8 cellular contexts compared by ENCODE assay signal in genomic region chr14:100147181-100147631, GRCh38. TPM values are rescaled to one million over a fixed set of nuclear protein-coding genes. Genes with fewer than 3 reads are reported as not detected.
DNase-seq lines count a peak whose midpoint lies in the region; ATAC-seq and TF ChIP-seq lines count a peak whose summit lies in the region.

No MANE protein-coding gene starts in this region.

- H3K4me1 Mint-ChIP-seq in T-helper 1 cell treated with Interleukin-12 subunit alpha and Interleukin-12 subunit beta and Interleukin-4 antibody, amounts not matched to agents 30 μg/mL and 1 μg/mL, for 36 hours (ENCODE audit: low read depth): peaks cover 9% of the 10 kb centered on the region
- peaks cover 19% of the 10 kb centered on the region for H3K4me1 Mint-ChIP-seq in activated naive CD8-positive, alpha-beta T cell (ENCODE audit: low read depth)

- H4K5ac ChIP-seq in mesendoderm (ENCODE audit: low read length): no peak overlapping the region

- H3K79me2 ChIP-seq in mesendoderm (ENCODE audit: control insufficient read depth, insufficient read depth, low read length): no peaks in the 10 kb centered on the region

- peak; percentile 40 for ATAC-seq in GM18861 (IDR thresholded peaks at IDR 0.05; ENCODE audit: unreplicated experiment)
- ATAC-seq in GM18907 (IDR thresholded peaks at IDR 0.05; ENCODE audit: unreplicated experiment): no peak
- no peak for ATAC-seq in omental fat pad (ENCODE audit: low FRiP score)

- H2AK5ac ChIP-seq in mesendoderm (ENCODE audit: low read length): no peak overlapping the region

- H3K27me3 ChIP-seq in mesendoderm (ENCODE audit: insufficient read depth, low read length, poor library complexity): no peaks in the 10 kb centered on the region

- no peak overlapping the region for H3K4me3 Mint-ChIP-seq in T-helper 1 cell treated with Interleukin-12 subunit alpha and Interleukin-12 subunit beta and Interleukin-4 antibody, amounts not matched to agents 30 μg/mL and 1 μg/mL, for 36 hours
- H3K4me3 Mint-ChIP-seq in activated naive CD8-positive, alpha-beta T cell: peak overlapping the region; percentile 78

- no peak overlapping the region for H3K23ac ChIP-seq in mesendoderm (ENCODE audit: low read length)

- H3K4ac ChIP-seq in mesendoderm (ENCODE audit: low read depth, low read length): no peak overlapping the region

- no peaks in the 10 kb centered on the region for H3K9me3 Mint-ChIP-seq in T-helper 1 cell treated with Interleukin-12 subunit alpha and Interleukin-12 subunit beta and Interleukin-4 antibody, amounts not matched to agents 30 μg/mL and 1 μg/mL, for 36 hours
- H3K9me3 Mint-ChIP-seq in activated naive CD8-positive, alpha-beta T cell (ENCODE audit: low read depth): no peaks in the 10 kb centered on the region

- no peaks in the 10 kb centered on the region for H3K4me1 ChIP-seq in mesendoderm (ENCODE audit: control insufficient read depth, low read depth, low read length)

- peak overlapping the region; percentile 63 for H3K27ac Mint-ChIP-seq in T-helper 1 cell treated with Interleukin-12 subunit alpha and Interleukin-12 subunit beta and Interleukin-4 antibody, amounts not matched to agents 30 μg/mL and 1 μg/mL, for 36 hours
- peak overlapping the region; percentile 84 for H3K27ac Mint-ChIP-seq in activated naive CD8-positive, alpha-beta T cell

- H3K4me2 ChIP-seq in mesendoderm (ENCODE audit: low read length): no peak overlapping the region

- H3K9ac ChIP-seq in mesendoderm (ENCODE audit: low read length): no peak overlapping the region

- no peak overlapping the region for H3K27ac ChIP-seq in mesendoderm (ENCODE audit: low read depth, low read length)

- no peak overlapping the region for H4K8ac ChIP-seq in mesendoderm (ENCODE audit: low read depth, low read length)

- no peak for TF ChIP-seq CTCF in omental fat pad (IDR thresholded peaks at IDR 0.05)

- WGBS in mesendoderm (ENCODE audit: extremely low coverage, insufficient coverage, low lambda C conversion rate): no CpG with 5 or more reads among the region's 20 CpGs

- H3K79me1 ChIP-seq in mesendoderm (ENCODE audit: low read length): no peaks in the 10 kb centered on the region

- no peak overlapping the region for H3K4me3 ChIP-seq in mesendoderm (ENCODE audit: low read length)

- no peaks in the 10 kb centered on the region for H3K36me3 ChIP-seq in mesendoderm (ENCODE audit: control insufficient read depth, insufficient read depth, low read length)

- no peak overlapping the region for H3K18ac ChIP-seq in mesendoderm (ENCODE audit: low read length)

- H2BK15ac ChIP-seq in mesendoderm (replicated peaks; ENCODE audit: low read depth): no peak overlapping the region

- H3K27me3 Mint-ChIP-seq in T-helper 1 cell treated with Interleukin-12 subunit alpha and Interleukin-12 subunit beta and Interleukin-4 antibody, amounts not matched to agents 30 μg/mL and 1 μg/mL, for 36 hours (ENCODE audit: low read depth): no peaks in the 10 kb centered on the region
- H3K27me3 Mint-ChIP-seq in activated naive CD8-positive, alpha-beta T cell: no peaks in the 10 kb centered on the region

- DNase-seq in stimulated activated CD8-positive, alpha-beta memory T cell treated with anti-CD3 and anti-CD28 coated beads, Interleukin-12 subunit alpha, Interleukin-12 subunit beta, amount 100 ng/mL, for 1 hour (ENCODE audit: low read depth): peak; percentile 39
- DNase-seq in omental fat pad (ENCODE audit: low spot score) (no peak), mesendoderm (no peak), NK-92 (lab: John Stamatoyannopoulos, UW; ENCODE audit: unreplicated experiment) (no peak)

- H2BK5ac ChIP-seq in mesendoderm (ENCODE audit: low read length): no peak overlapping the region

- no peak overlapping the region for H3K56ac ChIP-seq in mesendoderm (ENCODE audit: low read length)

- H2BK120ac ChIP-seq in mesendoderm (ENCODE audit: low read depth, low read length): no peak overlapping the region

- H3K36me3 Mint-ChIP-seq in T-helper 1 cell treated with Interleukin-12 subunit alpha and Interleukin-12 subunit beta and Interleukin-4 antibody, amounts not matched to agents 30 μg/mL and 1 μg/mL, for 36 hours (ENCODE audit: low read depth): peaks cover 5% of the 10 kb centered on the region
- no peaks in the 10 kb centered on the region for H3K36me3 Mint-ChIP-seq in activated naive CD8-positive, alpha-beta T cell

RNA-seq across cellular contexts. Expression of gene DEGS2, which starts 12.2 kb away (rescaled TPM):
- total RNA-seq in omental fat pad: under 1 TPM in 3 of 4 donors, not detected in 1; 0.19 to 0.79 (median 0.19) TPM
- polyA plus RNA-seq in mesendoderm (2013, experiment 1 of 2): 0.03 TPM
- 0.03 TPM for polyA plus RNA-seq in mesendoderm (2013, experiment 2 of 2)
